ENCODE assay signal across 8 cellular contexts in the genomic region with DNA sequence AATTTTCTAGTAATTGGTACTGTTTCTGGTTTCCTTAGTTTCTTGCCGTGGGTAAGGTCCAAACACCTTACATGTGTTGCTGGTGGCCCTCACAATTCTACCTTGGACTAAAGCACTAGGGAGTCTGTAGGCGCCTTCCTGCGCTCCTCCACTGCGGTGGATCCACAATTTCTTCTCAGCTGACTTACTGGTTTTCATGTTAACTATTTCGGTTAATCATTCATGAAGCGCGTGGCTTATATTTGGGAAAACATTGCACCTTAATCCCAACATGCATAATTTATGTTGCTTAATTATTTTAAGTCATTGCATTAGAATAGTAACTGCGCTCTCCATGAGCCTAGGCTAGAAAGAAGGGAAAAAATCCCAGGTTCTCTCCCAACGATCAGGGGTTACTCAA. TPM values are rescaled to one million over a fixed set of nuclear protein-coding genes. Genes with fewer than 3 reads are reported as not detected.
DNase-seq lines count a peak whose midpoint lies in the region; ATAC-seq and TF ChIP-seq lines count a peak whose summit lies in the region.

No MANE protein-coding gene starts in this region.

- peaks cover 24% of the 10 kb centered on the region for H3K4me1 Mint-ChIP-seq in CD14-positive monocyte

- H3K36me3 Mint-ChIP-seq in CD14-positive monocyte = peaks cover 3 to 8% of the 10 kb centered on the region in 2 donors

- H3K36me3 ChIP-seq in KOPT-K1 (ENCODE audit: insufficient read depth, low read length) = peaks cover 4% of the 10 kb centered on the region
- H3K36me3 ChIP-seq in mucosa of descending colon (ENCODE audit: low read depth) = no peaks in the 10 kb centered on the region

- H3K27ac ChIP-seq in KOPT-K1 (ENCODE audit: low read depth, low read length, poor library complexity, severe bottlenecking) (peak overlapping the region; percentile 79), caudate nucleus (ENCODE audit: low read depth, low read length) (peak overlapping the region; percentile 93)

- no peaks in the 10 kb centered on the region for H3K9me3 Mint-ChIP-seq in CD14-positive monocyte

- ATAC-seq in mucosa of descending colon = peak; percentile 19
- no peak for ATAC-seq in HG02981 (IDR thresholded peaks at IDR 0.05; ENCODE audit: unreplicated experiment)
- ATAC-seq in HG03108 (IDR thresholded peaks at IDR 0.05; ENCODE audit: unreplicated experiment) = no peak
- no peak for ATAC-seq in GM19452 (IDR thresholded peaks at IDR 0.05; ENCODE audit: unreplicated experiment)

- peaks cover 12 to 28% (median 16%) of the 10 kb centered on the region in 3 donors for H3K27me3 Mint-ChIP-seq in CD14-positive monocyte (ENCODE audit: low read depth in 3 of 3)

- H3K4me3 Mint-ChIP-seq in CD14-positive monocyte = peak overlapping the region; percentile 87 to 88

- TF ChIP-seq CTCF in CD14-positive monocyte (IDR thresholded peaks at IDR 0.05) (no peak), mucosa of descending colon (IDR thresholded peaks at IDR 0.05) (no peak)

- DNase-seq in CD14-positive monocyte (ENCODE audit: low spot score) (no peak), caudate nucleus (lab: John Stamatoyannopoulos, UW) (peak in 10 of 61 donors; percentile 2 to 37 (median 22)), mucosa of descending colon (peak in 2 of 3 donors; percentile 35 to 40), NCI-H1436 (lab: John Stamatoyannopoulos, UW) (no peak)

- peak overlapping the region; percentile 79 for H3K4me3 ChIP-seq in mucosa of descending colon

- intact Hi-C loops in CD14-positive monocyte (cut with micrococcal nuclease) (loop anchor here (5.0 to 10.0 kb wide), 3 partner anchors 236 to 438 kb away; a partner anchor contains a TSS), mucosa of descending colon (cut with DNase I, micrococcal nuclease) (no loop called here)

- H3K4me1 ChIP-seq in mucosa of descending colon (ENCODE audit: low read depth) = peaks cover 23% of the 10 kb centered on the region

- H3K9me3 ChIP-seq in KOPT-K1 (ENCODE audit: insufficient read depth, low read length, poor library complexity, severe bottlenecking) (no peaks in the 10 kb centered on the region), mucosa of descending colon (no peaks in the 10 kb centered on the region)

- peak overlapping the region; percentile 90 to 96 (median 93) for H3K27ac Mint-ChIP-seq in CD14-positive monocyte

RNA-seq across cellular contexts. Expression of a gene that starts 37.7 kb away (rescaled TPM):
- 1 to 10 TPM; 4.6 to 6.1 TPM for polyA plus RNA-seq in CD14-positive monocyte
- 10 to 100 TPM; 55.3 to 82.5 (median 62.6) TPM for total RNA-seq in mucosa of descending colon

Comparison
In these comparisons a context has a peak if more than half of its experiments do, and no peak if none do; other contexts are left out.
1. DNase-seq: peak in mucosa of descending colon (2 of 3); none in CD14-positive monocyte (single experiment) and NCI-H1436 (single experiment).
2. intact Hi-C loops: an anchor here in CD14-positive monocyte (5.0 to 10.0 kb wide); none called in mucosa of descending colon.